ENCODE assay signal across 14 cellular contexts in genomic region chr9:74117731-74118130, GRCh38.
"Had no signal": no experiment of that assay in that cellular context is flagged by ENCODE, and none has a peak within 500 bp of the region (broad histone marks: within the 10 kb centered on the region; RNA-seq: fewer than 3 reads in every experiment).

No MANE protein-coding gene starts in this region.

- ATAC-seq: esophagus mucosa, left colon, lower lobe of right lung had no signal

- H3K27ac ChIP-seq: lower lobe of right lung had no signal

- H3K36me3 Mint-ChIP-seq: mesothelial cell of epicardium had no signal

- H3K4me1 Mint-ChIP-seq: mesothelial cell of epicardium, neural crest cell had no signal

- H3K27ac Mint-ChIP-seq: mesothelial cell of epicardium had no signal

- H3K9me3 Mint-ChIP-seq: neural crest cell had no signal

- H3K36me3 ChIP-seq: lower lobe of right lung had no signal

- H3K4me3 Mint-ChIP-seq: mesothelial cell of epicardium, neural crest cell had no signal

- DNase-seq: activated CD4-positive, alpha-beta T cell treated with anti-CD3 and anti-CD28 coated beads, Interleukin-2, amount 50 U/mL, for 1 hour; activated CD8-positive, alpha-beta memory T cell treated with anti-CD3 and anti-CD28 coated beads for 24 hours; activated naive CD4-positive, alpha-beta T cell treated with Interleukin-2 at 50 U/mL for 16 hours; aorta; hippocampal formation; left colon; lower lobe of right lung; stimulated activated CD4-positive, alpha-beta T cell treated with anti-CD3 and anti-CD28 coated beads, Interleukin-4, amount 100 ng/mL, for 1 hour; stimulated activated naive CD4-positive, alpha-beta T cell; substantia nigra; trophoblast cell had no signal

- H3K4me3 ChIP-seq: lower lobe of right lung had no signal

- H3K9me3 ChIP-seq: lower lobe of right lung had no signal

- H3K4me1 ChIP-seq: lower lobe of right lung had no signal
